Comparison of ENCODE assay signal across 27 cellular contexts in the genomic region with DNA sequence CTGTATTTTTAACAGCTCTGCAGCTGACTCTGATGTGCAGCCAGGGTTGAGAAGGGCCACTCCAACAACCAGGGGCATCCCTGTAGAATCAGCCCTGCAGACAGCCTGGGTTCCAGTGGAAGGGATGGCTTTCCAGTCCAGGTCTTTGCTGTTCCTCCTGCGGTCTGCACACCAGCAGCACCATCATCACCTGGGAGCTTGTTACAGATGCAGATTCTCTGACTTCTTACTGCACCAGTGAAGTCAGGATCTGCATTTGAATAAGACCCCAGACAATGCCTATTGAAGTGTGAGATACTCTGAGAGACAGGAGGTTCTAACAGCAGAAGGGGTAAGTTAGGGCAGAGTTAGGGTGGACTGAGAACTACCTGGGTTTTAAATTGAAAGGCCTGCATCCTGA.
"Had no signal": no experiment of that assay in that cellular context is flagged by ENCODE, and none has a peak within 500 bp of the region (broad histone marks: within the 10 kb centered on the region; RNA-seq: fewer than 3 reads in every experiment).

No MANE protein-coding gene starts in this region.

- H3K9ac ChIP-seq: parathyroid adenoma had no signal

- H3K27ac Mint-ChIP-seq: dendritic cell treated with granulocyte-macrophage colony-stimulating factor and Interleukin-4, amounts not matched to agents 40 ng/mL and 50 ng/mL, for 4 days; mesothelial cell of epicardium; naive B cell; natural killer cell treated with Interleukin-12 subunit alpha and Interleukin-12 subunit beta and Interleukin-15 and Interleukin-18, amount 100 ng/mL, for 72 hours; stimulated activated effector memory CD8-positive, alpha-beta T cell treated with anti-CD3 and anti-CD28 coated beads, Interleukin-12 subunit alpha, Interleukin-12 subunit beta, amount 100 ng/mL, for 72 hours had no signal

- H3K9me3 Mint-ChIP-seq: dendritic cell treated with granulocyte-macrophage colony-stimulating factor and Interleukin-4, amounts not matched to agents 40 ng/mL and 50 ng/mL, for 4 days; mesothelial cell of epicardium; natural killer cell treated with Interleukin-12 subunit alpha and Interleukin-12 subunit beta and Interleukin-15 and Interleukin-18, amount 100 ng/mL, for 72 hours; neural crest cell; stimulated activated effector memory CD8-positive, alpha-beta T cell treated with anti-CD3 and anti-CD28 coated beads, Interleukin-12 subunit alpha, Interleukin-12 subunit beta, amount 100 ng/mL, for 72 hours had no signal

- H3K4me1 Mint-ChIP-seq: mesothelial cell of epicardium; naive B cell; neural crest cell; stimulated activated effector memory CD8-positive, alpha-beta T cell treated with anti-CD3 and anti-CD28 coated beads, Interleukin-12 subunit alpha, Interleukin-12 subunit beta, amount 100 ng/mL, for 72 hours had no signal

- H3K79me2 ChIP-seq: hepatocyte, parathyroid adenoma had no signal

- H3K4me3 ChIP-seq: colonic mucosa, esophagus muscularis mucosa, gastroesophageal sphincter, heart left ventricle, hepatocyte, mucosa of descending colon, prostate gland, sigmoid colon, testis, tibial artery, upper lobe of left lung had no signal

- H3K27ac ChIP-seq: colonic mucosa, esophagus muscularis mucosa, foreskin keratinocyte, gastroesophageal sphincter, heart left ventricle, hepatocyte, parathyroid adenoma, prostate gland, sigmoid colon, testis, tibial artery, upper lobe of left lung had no signal

- H3K27me3 ChIP-seq: colonic mucosa, esophagus muscularis mucosa, foreskin keratinocyte, heart left ventricle, hepatocyte, sigmoid colon, testis, tibial artery, upper lobe of left lung had no signal

- H3K9me3 ChIP-seq: colonic mucosa, esophagus muscularis mucosa, gastroesophageal sphincter, heart left ventricle, mucosa of descending colon, prostate gland, sigmoid colon, testis, tibial artery, upper lobe of left lung had no signal

- H3K4me1 ChIP-seq: colonic mucosa, esophagus muscularis mucosa, foreskin keratinocyte, gastroesophageal sphincter, heart left ventricle, parathyroid adenoma, prostate gland, sigmoid colon, testis, tibial artery, upper lobe of left lung had no signal

- H2AFZ ChIP-seq: hepatocyte, parathyroid adenoma had no signal

- DNase-seq: colonic mucosa; effector CD8-positive, alpha-beta T cell; foreskin keratinocyte; heart left ventricle; kidney; mesenchymal stem cell; mucosa of descending colon; naive B cell; right cardiac atrium; sigmoid colon; stimulated activated CD4-positive, alpha-beta T cell treated with anti-CD3 and anti-CD28 coated beads, Interleukin-2, amount 100 ng/mL, for 24 hours; stimulated activated CD4-positive, alpha-beta T cell treated with anti-CD3 and anti-CD28 coated beads, Interleukin-4, amount 100 ng/mL, for 24 hours; stimulated activated naive CD8-positive, alpha-beta T cell treated with anti-CD3 and anti-CD28 coated beads, Interleukin-15, Interleukin-2, amounts not matched to agents 100 U/mL and 50 U/mL, for 24 hours; substantia nigra; testis; tibial artery; upper lobe of left lung had no signal

- H3K27me3 Mint-ChIP-seq: dendritic cell treated with granulocyte-macrophage colony-stimulating factor and Interleukin-4, amounts not matched to agents 40 ng/mL and 50 ng/mL, for 4 days had no signal

- H3K36me3 Mint-ChIP-seq: mesothelial cell of epicardium; natural killer cell treated with Interleukin-12 subunit alpha and Interleukin-12 subunit beta and Interleukin-15 and Interleukin-18, amount 100 ng/mL, for 72 hours; stimulated activated effector memory CD8-positive, alpha-beta T cell treated with anti-CD3 and anti-CD28 coated beads, Interleukin-12 subunit alpha, Interleukin-12 subunit beta, amount 100 ng/mL, for 72 hours had no signal

- H3K36me3 ChIP-seq: colonic mucosa, esophagus muscularis mucosa, gastroesophageal sphincter, prostate gland, sigmoid colon, tibial artery, upper lobe of left lung had no signal

- H3K4me3 Mint-ChIP-seq: dendritic cell treated with granulocyte-macrophage colony-stimulating factor and Interleukin-4, amounts not matched to agents 40 ng/mL and 50 ng/mL, for 4 days; mesothelial cell of epicardium; naive B cell; natural killer cell treated with Interleukin-12 subunit alpha and Interleukin-12 subunit beta and Interleukin-15 and Interleukin-18, amount 100 ng/mL, for 72 hours; neural crest cell; stimulated activated effector memory CD8-positive, alpha-beta T cell treated with anti-CD3 and anti-CD28 coated beads, Interleukin-12 subunit alpha, Interleukin-12 subunit beta, amount 100 ng/mL, for 72 hours had no signal

- H3K4me2 ChIP-seq: hepatocyte had no signal
